Comparison of ENCODE assay signal across 24 cellular contexts in genomic region chr18:7069191-7069590, GRCh38. TPM values are rescaled to one million over a fixed set of nuclear protein-coding genes. Genes with fewer than 3 reads are reported as not detected.
"Had no signal": no experiment of that assay in that cellular context is flagged by ENCODE, and none has a peak within 500 bp of the region (broad histone marks: within the 10 kb centered on the region; RNA-seq: fewer than 3 reads in every experiment).

No MANE protein-coding gene starts in this region.

- H3K4me3 ChIP-seq: body of pancreas, esophagus muscularis mucosa, gastrocnemius medialis, prostate gland, thyroid gland had no signal

- H3K36me3 ChIP-seq: esophagus muscularis mucosa, gastrocnemius medialis, prostate gland, thyroid gland had no signal

- FAIRE-seq: colon, islet of Langerhans, TTC549 had no signal

- H3K4me3 Mint-ChIP-seq: activated CD8-positive, alpha-beta T cell treated with anti-CD3 and anti-CD28 coated beads, Interleukin-2, amount 10 ng/mL, durations not matched to agents 7 days and 5 days; activated naive CD4-positive, alpha-beta T cell treated with anti-CD3 and anti-CD28 coated beads, Interleukin-2, amount 50 U/mL, for 24 hours; activated T-helper 1 cell treated with anti-CD3 and anti-CD28 coated beads, Interleukin-12 subunit alpha, Interleukin-12 subunit beta, Interleukin-2, Interleukin-4 antibody, amounts not matched to agents 30 ng/mL and 10 ng/mL and 1 ng/mL, durations not matched to agents 14 hours and 24 hours and 36 hours; central memory CD8-positive, alpha-beta T cell had no signal

- H3K27me3 Mint-ChIP-seq: activated naive CD4-positive, alpha-beta T cell treated with anti-CD3 and anti-CD28 coated beads, Interleukin-2, amount 50 U/mL, for 24 hours; central memory CD8-positive, alpha-beta T cell had no signal

- H3K27ac ChIP-seq: body of pancreas, esophagus muscularis mucosa, gastrocnemius medialis, prostate gland, thyroid gland had no signal

- H3K9me3 ChIP-seq: body of pancreas, gastrocnemius medialis, prostate gland, thyroid gland had no signal

- H3K27me3 ChIP-seq: body of pancreas, gastrocnemius medialis, thyroid gland had no signal

- DNase-seq: activated CD4-positive, alpha-beta T cell treated with anti-CD3 and anti-CD28 coated beads for 1 hour; activated CD4-positive, alpha-beta T cell treated with anti-CD3 and anti-CD28 coated beads, Interleukin-2, amount 50 U/mL, for 1 hour; activated CD8-positive, alpha-beta T cell treated with anti-CD3 and anti-CD28 coated beads, Interleukin-2, amount 10 ng/mL, durations not matched to agents 7 days and 5 days; activated gamma-delta T cell treated with Interleukin-2 at 50 U/mL for 16 hours; anterior cingulate cortex; body of pancreas; effector memory CD4-positive, alpha-beta T cell; gastrocnemius medialis; head of caudate nucleus; left ventricle myocardium superior; mammary epithelial cell; stimulated activated CD4-positive, alpha-beta T cell treated with anti-CD3 and anti-CD28 coated beads, Interleukin-4, amount 100 ng/mL, for 4 hours; stimulated activated naive CD8-positive, alpha-beta T cell treated with anti-CD3 and anti-CD28 coated beads, Interleukin-15, Interleukin-2, amounts not matched to agents 100 U/mL and 50 U/mL, for 24 hours; T-helper 1 cell; thyroid gland had no signal

- H3K4me1 Mint-ChIP-seq: activated naive CD4-positive, alpha-beta T cell treated with anti-CD3 and anti-CD28 coated beads, Interleukin-2, amount 50 U/mL, for 24 hours; central memory CD8-positive, alpha-beta T cell had no signal

- H3K4me1 ChIP-seq: body of pancreas, gastrocnemius medialis, prostate gland had no signal

- H3K36me3 Mint-ChIP-seq: activated naive CD4-positive, alpha-beta T cell treated with anti-CD3 and anti-CD28 coated beads, Interleukin-2, amount 50 U/mL, for 24 hours had no signal

- H3K27ac Mint-ChIP-seq: activated CD8-positive, alpha-beta T cell treated with anti-CD3 and anti-CD28 coated beads, Interleukin-2, amount 10 ng/mL, durations not matched to agents 7 days and 5 days; activated naive CD4-positive, alpha-beta T cell treated with anti-CD3 and anti-CD28 coated beads, Interleukin-2, amount 50 U/mL, for 24 hours; activated T-helper 1 cell treated with anti-CD3 and anti-CD28 coated beads, Interleukin-12 subunit alpha, Interleukin-12 subunit beta, Interleukin-2, Interleukin-4 antibody, amounts not matched to agents 30 ng/mL and 10 ng/mL and 1 ng/mL, durations not matched to agents 14 hours and 24 hours and 36 hours had no signal

- ATAC-seq: activated CD8-positive, alpha-beta T cell treated with anti-CD3 and anti-CD28 coated beads, Interleukin-2, amount 10 ng/mL, durations not matched to agents 7 days and 5 days; body of pancreas; gastrocnemius medialis; left ventricle myocardium superior; stimulated activated naive CD8-positive, alpha-beta T cell treated with anti-CD3 and anti-CD28 coated beads, Interleukin-15, Interleukin-2, amounts not matched to agents 100 U/mL and 50 U/mL, for 24 hours had no signal

- H3K9me3 Mint-ChIP-seq: activated naive CD4-positive, alpha-beta T cell treated with anti-CD3 and anti-CD28 coated beads, Interleukin-2, amount 50 U/mL, for 24 hours; activated T-helper 1 cell treated with anti-CD3 and anti-CD28 coated beads, Interleukin-12 subunit alpha, Interleukin-12 subunit beta, Interleukin-2, Interleukin-4 antibody, amounts not matched to agents 30 ng/mL and 10 ng/mL and 1 ng/mL, durations not matched to agents 14 hours and 24 hours and 36 hours; central memory CD8-positive, alpha-beta T cell had no signal

RNA-seq across cellular contexts. Expression of gene LAMA1, which starts 48.4 kb away (rescaled TPM):
- total RNA-seq: activated CD8-positive, alpha-beta T cell treated with anti-CD3 and anti-CD28 coated beads, Interleukin-2, amount 10 ng/mL, durations not matched to agents 7 days and 5 days; activated T-helper 1 cell treated with anti-CD3 and anti-CD28 coated beads, Interleukin-12 subunit alpha, Interleukin-12 subunit beta, Interleukin-2, Interleukin-4 antibody, amounts not matched to agents 30 ng/mL and 10 ng/mL and 1 ng/mL, durations not matched to agents 14 hours and 24 hours and 36 hours; mononuclear cell had no signal
